ENCODE assay signal across 17 cellular contexts in the genomic region with DNA sequence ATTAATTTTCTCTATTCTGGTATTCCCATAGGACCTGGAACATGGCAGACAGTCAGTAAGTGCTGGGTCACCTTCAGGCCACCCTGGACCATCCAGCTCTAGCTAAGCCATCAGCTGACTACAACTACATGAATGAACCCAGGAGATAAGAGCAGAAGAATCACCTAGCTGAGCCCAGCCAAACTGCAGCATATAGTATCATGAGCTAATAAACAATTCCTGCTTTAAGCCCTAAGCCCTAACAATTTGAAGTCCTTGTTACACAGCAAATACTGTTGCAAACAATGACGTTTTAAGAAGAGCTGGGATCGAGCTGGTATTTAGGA. TPM values are rescaled to one million over a fixed set of nuclear protein-coding genes. Genes with fewer than 3 reads are reported as not detected.
DNase-seq lines count a peak whose midpoint lies in the region; ATAC-seq and TF ChIP-seq lines count a peak whose summit lies in the region.
"Had no signal": no experiment of that assay in that cellular context is flagged by ENCODE, and none has a peak within 500 bp of the region (broad histone marks: within the 10 kb centered on the region; RNA-seq: fewer than 3 reads in every experiment).

No MANE protein-coding gene starts in this region.

- peaks cover 33% of the 10 kb centered on the region for H3F3A ChIP-seq in PC-9 (ENCODE audit: insufficient read depth, low read depth)

- intact Hi-C loops in PC-9 (cut with micrococcal nuclease; ENCODE audit: unreplicated experiment) (no loop called here), MCF 10A (cut with micrococcal nuclease) (no loop called here), prostate gland (cut with DNase I) (no loop called here)

- H3K9me3 ChIP-seq in PC-9 (ENCODE audit: insufficient read depth, low read depth) = 0 out of 2 replicates have a peak, but pooled peaks cover 5% of the 10 kb centered on the region
- no peaks in the 10 kb centered on the region for H3K9me3 ChIP-seq in prostate gland
- H3K9me3 ChIP-seq: MG63, Peyer's patch had no signal

- WGBS in prostate gland = 95% methylated on average over 2 of the region's 2 CpGs

- H3K27me3 Mint-ChIP-seq in activated naive CD8-positive, alpha-beta T cell treated with anti-CD3 and anti-CD28 coated beads, Interleukin-2, amount 10 ng/mL, durations not matched to agents 7 days and 5 days = peaks cover 10% of the 10 kb centered on the region
- H3K27me3 Mint-ChIP-seq in activated naive CD8-positive, alpha-beta T cell treated with anti-CD3 and anti-CD28 coated beads for 36 hours = peaks cover 6% of the 10 kb centered on the region
- no peaks in the 10 kb centered on the region for H3K27me3 Mint-ChIP-seq in MCF 10A (ENCODE audit: insufficient read depth, unreplicated experiment)
- no peaks in the 10 kb centered on the region for H3K27me3 Mint-ChIP-seq in natural killer cell treated with Interleukin-12 subunit alpha and Interleukin-12 subunit beta and Interleukin-15 and Interleukin-18, amount 100 ng/mL, for 72 hours

- no peak for ATAC-seq in activated naive CD8-positive, alpha-beta T cell treated with anti-CD3 and anti-CD28 coated beads, Interleukin-2, amount 10 ng/mL, durations not matched to agents 7 days and 5 days (ENCODE audit: low read depth)
- ATAC-seq in natural killer cell treated with Interleukin-12 subunit alpha and Interleukin-12 subunit beta and Interleukin-15 and Interleukin-18, amount 100 ng/mL, for 72 hours = no peak
- no peak for ATAC-seq in GM21737 (IDR thresholded peaks at IDR 0.05; ENCODE audit: unreplicated experiment)
- ATAC-seq: left colon had no signal

- H2AFZ ChIP-seq in PC-9 = no peak overlapping the region

- H3K9me2 ChIP-seq in PC-9 (ENCODE audit: insufficient read depth) = no peaks in the 10 kb centered on the region

- no peaks in the 10 kb centered on the region for H3K79me2 ChIP-seq in PC-9 (ENCODE audit: low read depth)

- H3K36me3 ChIP-seq in PC-9 (ENCODE audit: low read depth) (no peaks in the 10 kb centered on the region), prostate gland (no peaks in the 10 kb centered on the region)
- H3K36me3 ChIP-seq: MG63, Peyer's patch, thoracic aorta had no signal

- H3K36me3 Mint-ChIP-seq in activated naive CD8-positive, alpha-beta T cell treated with anti-CD3 and anti-CD28 coated beads, Interleukin-2, amount 10 ng/mL, durations not matched to agents 7 days and 5 days = peaks cover 5% of the 10 kb centered on the region
- peaks cover 12% of the 10 kb centered on the region for H3K36me3 Mint-ChIP-seq in activated naive CD8-positive, alpha-beta T cell treated with anti-CD3 and anti-CD28 coated beads for 36 hours
- H3K36me3 Mint-ChIP-seq in MCF 10A (ENCODE audit: insufficient read depth, unreplicated experiment) = no peaks in the 10 kb centered on the region
- H3K36me3 Mint-ChIP-seq in natural killer cell treated with Interleukin-12 subunit alpha and Interleukin-12 subunit beta and Interleukin-15 and Interleukin-18, amount 100 ng/mL, for 72 hours = peaks cover 9% of the 10 kb centered on the region
- H3K36me3 Mint-ChIP-seq: CD8-positive, alpha-beta T cell; stimulated activated effector memory CD8-positive, alpha-beta T cell treated with anti-CD3 and anti-CD28 coated beads, Interleukin-12 subunit alpha, Interleukin-12 subunit beta, amount 100 ng/mL, for 72 hours had no signal

- peaks cover 3% of the 10 kb centered on the region for H3K9me3 Mint-ChIP-seq in activated naive CD8-positive, alpha-beta T cell treated with anti-CD3 and anti-CD28 coated beads, Interleukin-2, amount 10 ng/mL, durations not matched to agents 7 days and 5 days
- H3K9me3 Mint-ChIP-seq in activated naive CD8-positive, alpha-beta T cell treated with anti-CD3 and anti-CD28 coated beads for 36 hours = peaks cover 10% of the 10 kb centered on the region
- no peaks in the 10 kb centered on the region for H3K9me3 Mint-ChIP-seq in MCF 10A (ENCODE audit: unreplicated experiment)
- peaks cover 9% of the 10 kb centered on the region for H3K9me3 Mint-ChIP-seq in natural killer cell treated with Interleukin-12 subunit alpha and Interleukin-12 subunit beta and Interleukin-15 and Interleukin-18, amount 100 ng/mL, for 72 hours

- BruUV-seq in PC-9 (replicated peaks; lab: Mats Ljungman, UMichigan) = no TSS peak
- no TSS peak for BruUV-seq in MCF 10A (replicated peaks; lab: Mats Ljungman, UMichigan)

- CTCF ChIA-PET in PC-9 (lab: Charles Lee) = interaction anchor here (0.6 to 1.1 kb wide), 3 partner anchors 11 to 74 kb away, joined by 3 to 6 read pairs (median 4); no protein-coding TSS in a partner anchor
- CTCF ChIA-PET in MCF 10A (lab: Yijun Ruan, JAX) = interaction anchor here (0.7 to 2.4 kb wide), 7 partner anchors 9 to 77 kb away, joined by 3 to 11 read pairs (median 5); no protein-coding TSS in a partner anchor

- peaks cover 35% of the 10 kb centered on the region for H3K4me1 Mint-ChIP-seq in activated naive CD8-positive, alpha-beta T cell treated with anti-CD3 and anti-CD28 coated beads, Interleukin-2, amount 10 ng/mL, durations not matched to agents 7 days and 5 days
- peaks cover 26% of the 10 kb centered on the region for H3K4me1 Mint-ChIP-seq in activated naive CD8-positive, alpha-beta T cell treated with anti-CD3 and anti-CD28 coated beads for 36 hours
- peaks cover 48% of the 10 kb centered on the region for H3K4me1 Mint-ChIP-seq in MCF 10A (ENCODE audit: insufficient read depth, unreplicated experiment)
- H3K4me1 Mint-ChIP-seq in natural killer cell treated with Interleukin-12 subunit alpha and Interleukin-12 subunit beta and Interleukin-15 and Interleukin-18, amount 100 ng/mL, for 72 hours (ENCODE audit: low read depth in 2 of 2) = peaks cover 41 to 49% of the 10 kb centered on the region in 2 donors

- DNase-seq in activated naive CD8-positive, alpha-beta T cell treated with anti-CD3 and anti-CD28 coated beads, Interleukin-2, amount 10 ng/mL, durations not matched to agents 7 days and 5 days = no peak
- no peak for DNase-seq in activated naive CD8-positive, alpha-beta T cell treated with anti-CD3 and anti-CD28 coated beads for 36 hours
- DNase-seq in PC-9 = no peak
- DNase-seq in MCF 10A (ENCODE audit: unreplicated experiment) = no peak
- no peak for DNase-seq in natural killer cell treated with Interleukin-12 subunit alpha and Interleukin-12 subunit beta and Interleukin-15 and Interleukin-18, amount 100 ng/mL, for 72 hours (ENCODE audit: low spot score)
- no peak for DNase-seq in prostate gland (ENCODE audit: low spot score)
- no peak for DNase-seq in NCI-H1694 treated with DMSO at 0.1 percent for 48 hours (lab: John Stamatoyannopoulos, UW)
- DNase-seq: DMS79, left colon, NCI-H187 had no signal

- TF ChIP-seq CTCF in PC-9 (conservative IDR thresholded peaks at IDR 0.05) (no peak), MCF 10A (IDR thresholded peaks at IDR 0.05; ENCODE audit: unreplicated experiment) (no peak), prostate gland (IDR thresholded peaks at IDR 0.05) (no peak)

- TF ChIP-seq POLR2A in prostate gland (IDR thresholded peaks at IDR 0.05) = no peak

- H3K27me3 ChIP-seq in PC-9 (ENCODE audit: insufficient read depth, low read depth) (no peaks in the 10 kb centered on the region), prostate gland (replicated peaks; ENCODE audit: insufficient read depth) (no peaks in the 10 kb centered on the region)
- H3K27me3 ChIP-seq: MG63, Peyer's patch had no signal

- peak overlapping the region; percentile 44 for H3K4me2 ChIP-seq in PC-9

- no peak overlapping the region for H3K4me3 Mint-ChIP-seq in activated naive CD8-positive, alpha-beta T cell treated with anti-CD3 and anti-CD28 coated beads, Interleukin-2, amount 10 ng/mL, durations not matched to agents 7 days and 5 days
- H3K4me3 Mint-ChIP-seq in activated naive CD8-positive, alpha-beta T cell treated with anti-CD3 and anti-CD28 coated beads for 36 hours = no peak overlapping the region
- no peak overlapping the region for H3K4me3 Mint-ChIP-seq in MCF 10A (ENCODE audit: unreplicated experiment)
- peak overlapping the region; percentile 58 for H3K4me3 Mint-ChIP-seq in natural killer cell treated with Interleukin-12 subunit alpha and Interleukin-12 subunit beta and Interleukin-15 and Interleukin-18, amount 100 ng/mL, for 72 hours
- H3K4me3 Mint-ChIP-seq: CD8-positive, alpha-beta T cell; dendritic cell treated with granulocyte-macrophage colony-stimulating factor and Interleukin-4, amounts not matched to agents 40 ng/mL and 50 ng/mL, for 4 days; stimulated activated effector memory CD8-positive, alpha-beta T cell treated with anti-CD3 and anti-CD28 coated beads, Interleukin-12 subunit alpha, Interleukin-12 subunit beta, amount 100 ng/mL, for 72 hours had no signal

- H3K27ac Mint-ChIP-seq in activated naive CD8-positive, alpha-beta T cell treated with anti-CD3 and anti-CD28 coated beads, Interleukin-2, amount 10 ng/mL, durations not matched to agents 7 days and 5 days = peak overlapping the region; percentile 47
- no peak overlapping the region for H3K27ac Mint-ChIP-seq in activated naive CD8-positive, alpha-beta T cell treated with anti-CD3 and anti-CD28 coated beads for 36 hours
- peak overlapping the region; percentile 14 for H3K27ac Mint-ChIP-seq in MCF 10A (ENCODE audit: low read depth, unreplicated experiment)
- H3K27ac Mint-ChIP-seq in natural killer cell treated with Interleukin-12 subunit alpha and Interleukin-12 subunit beta and Interleukin-15 and Interleukin-18, amount 100 ng/mL, for 72 hours = peak overlapping the region; percentile 72 to 85
- H3K27ac Mint-ChIP-seq: CD8-positive, alpha-beta T cell; dendritic cell treated with granulocyte-macrophage colony-stimulating factor and Interleukin-4, amounts not matched to agents 40 ng/mL and 50 ng/mL, for 4 days had no signal

- H3K4me1 ChIP-seq in PC-9 (replicated peaks; ENCODE audit: insufficient read depth) = peaks cover 55% of the 10 kb centered on the region
- H3K4me1 ChIP-seq in prostate gland (replicated peaks) = peaks cover 6% of the 10 kb centered on the region

- H4K20me1 ChIP-seq in PC-9 (ENCODE audit: insufficient read depth) = no peaks in the 10 kb centered on the region

- H3K27ac ChIP-seq in PC-9 (peak overlapping the region; percentile 59), prostate gland (no peak overlapping the region)

- POLR2A ChIA-PET in activated naive CD8-positive, alpha-beta T cell treated with anti-CD3 and anti-CD28 coated beads, Interleukin-2, amount 10 ng/mL, durations not matched to agents 7 days and 5 days (lab: Charles Lee) = interaction anchor here (0.6 to 4.3 kb wide), 4 partner anchors 8 to 104 kb away, joined by 3 to 43 read pairs (median 4); partner anchors contain the start of gene CITED4
- POLR2A ChIA-PET in PC-9 (lab: Charles Lee; ENCODE audit: unreplicated experiment) (interaction anchor here (0.5 to 1.0 kb wide), 7 partner anchors 14 to 210 kb away, joined by 3 to 9 read pairs (median 3); partner anchors contain the start of gene CITED4), MCF 10A (lab: Yijun Ruan, JAX) (interaction anchor here (0.9 to 2.7 kb wide), 7 partner anchors 8 to 49 kb away, joined by 3 to 13 read pairs (median 3); partner anchors contain the start of gene CITED4)

- H3K4me3 ChIP-seq in PC-9 (no peak overlapping the region), prostate gland (no peak overlapping the region)
- H3K4me3 ChIP-seq: MG63, Peyer's patch, thoracic aorta had no signal

RNA-seq across cellular contexts. Expression of gene CITED4, which starts 14.2 kb away (rescaled TPM):
- total RNA-seq in activated naive CD8-positive, alpha-beta T cell treated with anti-CD3 and anti-CD28 coated beads, Interleukin-2, amount 10 ng/mL, durations not matched to agents 7 days and 5 days = 10 to 100 TPM; 13.1 to 15.0 TPM
- total RNA-seq in activated naive CD8-positive, alpha-beta T cell treated with anti-CD3 and anti-CD28 coated beads for 36 hours = 1 to 10 TPM; 4.3 to 5.3 TPM
- total RNA-seq in PC-9 (2021) (67.5 and 98.2 TPM in 2 replicates), MCF 10A (2022) (22.5 and 43.5 TPM in 2 replicates), prostate gland (100 to 1,000 TPM in 1 of 2 donors, 10 to 100 TPM in 1; 72.3 to 138 TPM)
- total RNA-seq in natural killer cell treated with Interleukin-12 subunit alpha and Interleukin-12 subunit beta and Interleukin-15 and Interleukin-18, amount 100 ng/mL, for 72 hours = 1 to 10 TPM; 2.5 to 3.5 TPM
